ENCODE assay signal across 1 cellular context in genomic region chr15:92197761-92198160, GRCh38.
TF ChIP-seq lines count a peak whose summit lies in the region.

No MANE protein-coding gene starts in this region.

TF ChIP-seq in H1, 55 proteins besides CTCF, POLR2A, EP300 and RAD21 (continued from another document):
- no peak for TF ChIP-seq CHD7 (IDR thresholded peaks at IDR 0.05; ENCODE audit: insufficient replicate concordance, low read length)
- no peak for TF ChIP-seq CHD1 (IDR thresholded peaks at IDR 0.05; ENCODE audit: low read depth, low read length)
- TF ChIP-seq CBX5 (IDR thresholded peaks at IDR 0.05; ENCODE audit: low read depth, low read length): no peak
- TF ChIP-seq TBP (IDR thresholded peaks at IDR 0.05; ENCODE audit: low read depth, low read length): no peak
- no peak for TF ChIP-seq YY1 (IDR thresholded peaks at IDR 0.05; ENCODE audit: low read depth, low read length)
- no peak for TF ChIP-seq GTF2F1 (IDR thresholded peaks at IDR 0.05; ENCODE audit: borderline replicate concordance, low read depth, low read length)
- TF ChIP-seq HDAC6 (IDR thresholded peaks at IDR 0.05; ENCODE audit: low read depth, low read length): no peak
- no peak for TF ChIP-seq RBBP5 (IDR thresholded peaks at IDR 0.05; ENCODE audit: borderline replicate concordance, low read depth, low read length)
- TF ChIP-seq EZH2 (IDR thresholded peaks at IDR 0.05; ENCODE audit: low read depth, low read length, severe bottlenecking): no peak
- no peak for TF ChIP-seq RFX5 (IDR thresholded peaks at IDR 0.05; ENCODE audit: borderline replicate concordance, low read depth, low read length)
